In the genomic region with DNA sequence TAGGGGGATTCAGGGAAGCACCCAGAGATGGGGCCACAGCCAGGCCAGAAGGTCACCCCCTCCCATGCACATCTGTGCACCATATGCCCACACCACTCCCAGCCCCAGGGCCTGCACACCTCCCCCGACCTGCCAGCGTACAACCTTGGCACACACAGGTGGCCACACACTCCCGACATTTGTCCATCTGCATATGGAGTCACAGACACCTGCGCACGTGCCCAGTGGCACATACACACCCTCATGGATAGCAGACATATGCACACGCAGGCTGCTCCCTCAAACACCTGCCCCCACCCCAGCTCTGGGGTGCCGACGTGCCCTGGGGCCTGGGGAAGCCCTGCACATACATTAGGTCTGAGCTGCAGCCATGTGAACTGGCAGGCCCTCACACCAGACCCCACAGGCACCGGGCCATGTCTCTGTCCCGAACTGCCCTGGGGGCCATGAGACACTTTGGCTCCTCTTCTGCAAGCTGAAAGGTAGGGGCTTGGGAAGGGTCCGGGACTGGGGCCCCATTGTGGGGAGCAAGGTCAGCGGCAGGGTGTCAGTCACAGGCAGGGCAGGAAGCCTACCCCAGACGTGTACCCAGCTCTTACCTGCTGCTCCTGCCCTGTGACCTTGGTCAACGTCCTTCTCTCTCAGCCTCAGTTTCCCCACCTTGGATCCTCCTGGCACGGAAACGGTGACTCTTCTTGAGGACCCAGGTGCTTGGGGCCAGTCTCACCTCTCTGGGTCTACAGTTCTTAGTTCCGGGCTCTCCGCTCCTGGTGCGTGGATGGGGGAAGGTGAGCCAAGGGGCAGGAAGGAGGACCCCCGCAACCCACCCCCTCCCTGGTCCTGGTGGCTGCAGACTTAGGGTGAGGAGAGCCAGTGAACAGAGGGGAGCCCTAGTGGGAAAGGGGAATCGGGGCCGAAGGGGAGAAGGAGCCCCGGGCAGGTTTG, we compare ENCODE assay signal across 19 cellular contexts. TPM values are rescaled to one million over a fixed set of nuclear protein-coding genes. Genes with fewer than 3 reads are reported as not detected.
A peak's percentile ranks its signal among the peaks of the same experiment; 100 is the strongest.
DNase-seq lines count a peak whose midpoint lies in the region; ATAC-seq and TF ChIP-seq lines count a peak whose summit lies in the region.
"Had no signal": no experiment of that assay in that cellular context is flagged by ENCODE, and none has a peak within 500 bp of the region (broad histone marks: within the 10 kb centered on the region; RNA-seq: fewer than 3 reads in every experiment).

No MANE protein-coding gene starts in this region.

- TF ChIP-seq CTCF in GM23338 (conservative IDR thresholded peaks at IDR 0.05; ENCODE audit: low read depth in 2 of 2) = no peak
- TF ChIP-seq CTCF in neural crest cell (conservative IDR thresholded peaks at IDR 0.05) = no peak
- TF ChIP-seq CTCF in upper lobe of left lung (IDR thresholded peaks at IDR 0.05) = no peak

- H3K27me3 Mint-ChIP-seq in GM23338 (ENCODE audit: insufficient read depth, low read depth, poor library complexity) (peaks cover 48% of the 10 kb centered on the region), neural crest cell (ENCODE audit: low read depth) (peaks cover 80% of the 10 kb centered on the region)
- peaks cover 71% of the 10 kb centered on the region for H3K27me3 Mint-ChIP-seq in central memory CD8-positive, alpha-beta T cell

- no peaks in the 10 kb centered on the region for H3K9me3 ChIP-seq in upper lobe of left lung
- H3K9me3 ChIP-seq: gastrocnemius medialis, right lobe of liver, thoracic aorta had no signal

- H2AFZ ChIP-seq in GM23338 = no peak overlapping the region

- peak overlapping the region; percentile 56; the same call in 2 of the 3 replicates for H3K4me3 Mint-ChIP-seq in GM23338
- H3K4me3 Mint-ChIP-seq in central memory CD8-positive, alpha-beta T cell = peak overlapping the region; percentile 37
- peak overlapping the region; percentile 78 for H3K4me3 Mint-ChIP-seq in neural crest cell
- H3K4me3 Mint-ChIP-seq: immature natural killer cell had no signal

- H3K4me3 ChIP-seq in GM23338 (peak overlapping the region; percentile 56), upper lobe of left lung (peak overlapping the region in 2 of 4 donors; percentile 4 to 23)
- H3K4me3 ChIP-seq: gastrocnemius medialis, GM12878, right lobe of liver, thoracic aorta had no signal

- H3K9me3 Mint-ChIP-seq in GM23338 (no peaks in the 10 kb centered on the region), neural crest cell (no peaks in the 10 kb centered on the region)
- no peaks in the 10 kb centered on the region for H3K9me3 Mint-ChIP-seq in central memory CD8-positive, alpha-beta T cell
- H3K9me3 Mint-ChIP-seq: immature natural killer cell had no signal

- H3K27ac Mint-ChIP-seq in GM23338 = no peak overlapping the region
- no peak overlapping the region for H3K27ac Mint-ChIP-seq in central memory CD8-positive, alpha-beta T cell (ENCODE audit: low read depth)
- no peak overlapping the region for H3K27ac Mint-ChIP-seq in neural crest cell (ENCODE audit: unreplicated experiment)
- H3K27ac Mint-ChIP-seq: immature natural killer cell had no signal

- TF ChIP-seq EP300 in upper lobe of left lung (IDR thresholded peaks at IDR 0.05) = no peak

- no peak for ATAC-seq in GM23338
- no peak for ATAC-seq in central memory CD8-positive, alpha-beta T cell (replicated peaks; ENCODE audit: extremely low read depth, poor library complexity, severe bottlenecking)
- ATAC-seq in upper lobe of left lung (ENCODE audit: low FRiP score in 2 of 2) = no peak
- ATAC-seq in HG02678 (IDR thresholded peaks at IDR 0.05; ENCODE audit: unreplicated experiment) = no peak
- ATAC-seq: gastrocnemius medialis, GM12878, right lobe of liver had no signal

- peak overlapping the region; percentile 77 for H3K4me2 ChIP-seq in GM23338

- no peak for TF ChIP-seq POLR2A in upper lobe of left lung (IDR thresholded peaks at IDR 0.05)

- no peaks in the 10 kb centered on the region for H3K79me2 ChIP-seq in GM23338 (replicated peaks; ENCODE audit: insufficient read depth)

- H3K4me1 Mint-ChIP-seq in GM23338 = peaks cover 13% of the 10 kb centered on the region; the same call in 2 of the 3 replicates
- H3K4me1 Mint-ChIP-seq in central memory CD8-positive, alpha-beta T cell = peaks cover 10% of the 10 kb centered on the region
- H3K4me1 Mint-ChIP-seq in neural crest cell = peaks cover 11% of the 10 kb centered on the region

- peaks cover 54% of the 10 kb centered on the region for H3K27me3 ChIP-seq in GM23338 (ENCODE audit: insufficient read depth)
- H3K27me3 ChIP-seq in upper lobe of left lung = peaks cover 0 to 36% (median 17%) of the 10 kb centered on the region in 4 donors
- H3K27me3 ChIP-seq: right lobe of liver had no signal

- no peaks in the 10 kb centered on the region for H4K20me1 ChIP-seq in GM23338 (replicated peaks; ENCODE audit: insufficient read depth)

- no peaks in the 10 kb centered on the region for H3K9me2 ChIP-seq in GM23338 (ENCODE audit: insufficient read depth)

- DNase-seq in DMS53 (lab: John Stamatoyannopoulos, UW) (peak; percentile 33), DMS53 treated with DMSO at 0.1 percent for 48 hours (lab: John Stamatoyannopoulos, UW; ENCODE audit: unreplicated experiment) (no peak), GM23338 (ENCODE audit: low spot score) (no peak), neural crest cell (ENCODE audit: low read depth, low spot score) (no peak), upper lobe of left lung (no peak), NCI-H2227 treated with DMSO at 0.1 percent for 48 hours (lab: John Stamatoyannopoulos, UW) (no peak)
- DNase-seq in central memory CD8-positive, alpha-beta T cell (ENCODE audit: low spot score in 2 of 2) = no peak
- DNase-seq: activated CD4-positive, alpha-beta T cell treated with anti-CD3 and anti-CD28 coated beads for 48 hours; amygdala; gastrocnemius medialis; immature natural killer cell; mammary epithelial cell; nucleus accumbens; right lobe of liver had no signal

- H3K27ac ChIP-seq in GM23338 (ENCODE audit: low read depth) = no peak overlapping the region
- no peak overlapping the region for H3K27ac ChIP-seq in upper lobe of left lung
- H3K27ac ChIP-seq: 22Rv1, gastrocnemius medialis, right lobe of liver, thoracic aorta had no signal

- H3K36me3 ChIP-seq in GM23338 (ENCODE audit: insufficient read depth) = no peaks in the 10 kb centered on the region
- no peaks in the 10 kb centered on the region for H3K36me3 ChIP-seq in upper lobe of left lung
- H3K36me3 ChIP-seq: gastrocnemius medialis, right lobe of liver, thoracic aorta had no signal

- H3K4me1 ChIP-seq in GM23338 (ENCODE audit: insufficient read depth) (no peaks in the 10 kb centered on the region; the same call in 1 of the 2 replicates), upper lobe of left lung (peaks cover 9 to 18% (median 11%) of the 10 kb centered on the region in 4 donors)
- H3K4me1 ChIP-seq: gastrocnemius medialis had no signal

- WGBS in upper lobe of left lung, 2 donors = 49% methylated on average over 13 to 21 of the region's 23 CpGs

- H3K36me3 Mint-ChIP-seq in GM23338 (ENCODE audit: low read depth) (no peaks in the 10 kb centered on the region), neural crest cell (ENCODE audit: low read depth) (no peaks in the 10 kb centered on the region)
- peaks cover 1% of the 10 kb centered on the region for H3K36me3 Mint-ChIP-seq in central memory CD8-positive, alpha-beta T cell (ENCODE audit: insufficient read depth)
- H3K36me3 Mint-ChIP-seq: immature natural killer cell had no signal

- 0 out of 2 replicates have a peak, but pooled peaks cover 3% of the 10 kb centered on the region for H3F3A ChIP-seq in GM23338 (replicated peaks; ENCODE audit: low read depth)

TF ChIP-seq in GM23338, 12 proteins besides CTCF, POLR2A, EP300 and RAD21:
- TF ChIP-seq CREB1 (CRISPR knock-in tag; IDR thresholded peaks at IDR 0.05; ENCODE audit: low read depth) (no peak), EZH2 (IDR thresholded peaks at IDR 0.05; ENCODE audit: low read depth, unreplicated experiment) (peak; percentile 74)

RNA-seq across cellular contexts. Expression of a gene that starts 0.6 kb away (rescaled TPM):
- total RNA-seq in GM23338 (2014; rRNA removed; shearing (Covaris generic)) = 0.24 and 0.35 TPM in 2 replicates
- polyA plus RNA-seq in GM23338 (2016; fragmentation: Nextera tagmentation; extraction: Ambion mirVana) = 0.06 and 0.23 TPM in 2 replicates
- total RNA-seq in neural crest cell (not detected in 2 replicates), upper lobe of left lung (under 1 TPM in 2 of 6 donors, not detected in 4; 0.15 to 0.44 TPM)
- total RNA-seq: gastrocnemius medialis; right lobe of liver; T-helper 2 cell treated with Interferon-gamma antibody and Interleukin-4, amounts not matched to agents 100 ng/mL and 5 ng/mL, for 36 hours had no signal
- polyA plus RNA-seq: mammary epithelial cell had no signal

RNA-seq across cellular contexts. Expression of a gene that starts 47.6 kb away (rescaled TPM):
- total RNA-seq in GM23338 (2014; rRNA removed; shearing (Covaris generic)) = 12.2 and 14.6 TPM in 2 replicates
- polyA plus RNA-seq in GM23338 (2016; fragmentation: Nextera tagmentation; extraction: Ambion mirVana) = 25.1 and 25.4 TPM in 2 replicates
- total RNA-seq in neural crest cell = 25.3 and 26.2 TPM in 2 replicates
- 10 to 100 TPM in 5 of 6 donors, 1 to 10 TPM in 1; 9.4 to 24.4 (median 22.4) TPM for total RNA-seq in upper lobe of left lung

RNA-seq across cellular contexts. Expression of a gene that starts 47.9 kb away (rescaled TPM):
- total RNA-seq in GM23338 (2014; rRNA removed; shearing (Covaris generic)) = 78.0 and 91.3 TPM in 2 replicates
- 535 and 550 TPM in 2 replicates for polyA plus RNA-seq in GM23338 (2016; fragmentation: Nextera tagmentation; extraction: Ambion mirVana)
- total RNA-seq in neural crest cell = 116 and 120 TPM in 2 replicates
- 100 to 1,000 TPM in 2 of 6 donors, 10 to 100 TPM in 4; 50.5 to 107 (median 78.2) TPM for total RNA-seq in upper lobe of left lung
